Comparison of ENCODE assay signal across 20 cellular contexts in the genomic region with DNA sequence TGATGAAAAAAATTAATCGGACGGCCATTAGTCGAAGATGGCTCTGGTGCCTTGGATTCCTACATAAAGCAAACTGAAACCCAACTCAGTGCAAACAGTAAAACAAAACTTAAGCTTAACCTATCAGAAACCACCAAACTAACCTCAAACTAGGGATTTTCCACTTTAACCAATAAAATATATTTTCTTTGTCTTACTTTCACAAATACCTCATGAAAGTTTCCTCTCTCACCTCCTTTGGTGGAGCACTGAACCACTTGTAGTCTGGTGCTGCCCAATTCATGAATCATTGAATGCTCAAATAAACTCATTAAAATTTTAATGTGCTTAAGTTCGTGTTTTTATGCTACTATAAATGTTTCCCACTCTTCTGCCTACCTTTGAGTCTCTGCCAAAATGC. TPM values are rescaled to one million over a fixed set of nuclear protein-coding genes. Genes with fewer than 3 reads are reported as not detected.
DNase-seq lines count a peak whose midpoint lies in the region; ATAC-seq, FAIRE-seq and TF ChIP-seq lines count a peak whose summit lies in the region.
"Had no signal": no experiment of that assay in that cellular context is flagged by ENCODE, and none has a peak within 500 bp of the region (broad histone marks: within the 10 kb centered on the region; RNA-seq: fewer than 3 reads in every experiment).

No MANE protein-coding gene starts in this region.

- peaks cover 8 to 17% of the 10 kb centered on the region in 2 donors for H3K9me3 Mint-ChIP-seq in activated T-cell treated with anti-CD3 and anti-CD28 coated beads, Interleukin-2, amount 50 U/mL, for 72 hours
- H3K9me3 Mint-ChIP-seq in memory B cell, result peaks cover 7% of the 10 kb centered on the region

- H4K20me1 ChIP-seq in KMS-11 (ENCODE audit: insufficient read depth), result no peaks in the 10 kb centered on the region

- no peaks in the 10 kb centered on the region for H3K79me2 ChIP-seq in KMS-11 (ENCODE audit: insufficient read depth, low read depth)

- no peaks in the 10 kb centered on the region for H3K27me3 ChIP-seq in KMS-11 (ENCODE audit: insufficient read depth, low read depth)
- peaks cover 0 to 6% (median 0%) of the 10 kb centered on the region in 45 donors for H3K27me3 ChIP-seq in dorsolateral prefrontal cortex
- H3K27me3 ChIP-seq: Peyer's patch had no signal

- H3K9ac ChIP-seq in KMS-11, result peak overlapping the region; percentile 3; the same call in 1 of the 2 replicates

- TF ChIP-seq POLR2A in H54 (IDR thresholded peaks at IDR 0.05; ENCODE audit: low read depth, low read length), result no peak

- no peak for FAIRE-seq in H54 (lab: Jason Lieb, UNC)
- FAIRE-seq: K562 had no signal

- H3K27ac ChIP-seq in KMS-11, result peak overlapping the region; percentile 39
- peak overlapping the region in 11 of 59 donors; percentile 4 to 90 (median 24) for H3K27ac ChIP-seq in dorsolateral prefrontal cortex
- H3K27ac ChIP-seq: Peyer's patch had no signal

- peak overlapping the region; percentile 61 for H3K4me2 ChIP-seq in KMS-11
- H3K4me2 ChIP-seq: GM23338 had no signal

- no peaks in the 10 kb centered on the region for H3K36me3 ChIP-seq in KMS-11 (ENCODE audit: insufficient read depth)
- H3K36me3 ChIP-seq: MG63, Peyer's patch had no signal

- peak overlapping the region in 1 of 2 donors; percentile 54 for H3K4me3 Mint-ChIP-seq in activated T-cell treated with anti-CD3 and anti-CD28 coated beads, Interleukin-2, amount 50 U/mL, for 72 hours
- no peak overlapping the region for H3K4me3 Mint-ChIP-seq in memory B cell
- H3K4me3 Mint-ChIP-seq: B cell; CD4-positive, alpha-beta T cell; GM23338 had no signal

- H2AFZ ChIP-seq in KMS-11 (ENCODE audit: low read depth), result no peak overlapping the region

- no peaks in the 10 kb centered on the region for H3K27me3 Mint-ChIP-seq in activated T-cell treated with anti-CD3 and anti-CD28 coated beads, Interleukin-2, amount 50 U/mL, for 72 hours (ENCODE audit: low read depth)
- H3K27me3 Mint-ChIP-seq in memory B cell, result no peaks in the 10 kb centered on the region
- H3K27me3 Mint-ChIP-seq: B cell; CD4-positive, alpha-beta T cell had no signal

- H3K27ac Mint-ChIP-seq in activated T-cell treated with anti-CD3 and anti-CD28 coated beads, Interleukin-2, amount 50 U/mL, for 72 hours, result peak overlapping the region; percentile 90
- peak overlapping the region; percentile 50 for H3K27ac Mint-ChIP-seq in memory B cell
- H3K27ac Mint-ChIP-seq: CD4-positive, alpha-beta T cell; GM23338 had no signal

- peaks cover 33% of the 10 kb centered on the region for H3K4me1 Mint-ChIP-seq in activated T-cell treated with anti-CD3 and anti-CD28 coated beads, Interleukin-2, amount 50 U/mL, for 72 hours (ENCODE audit: low read depth)
- peaks cover 10% of the 10 kb centered on the region for H3K4me1 Mint-ChIP-seq in memory B cell

- TF ChIP-seq CTCF in GM12865 (IDR thresholded peaks at IDR 0.05; ENCODE audit: insufficient read depth, low read depth, low read length, missing control alignments) (no peak), KMS-11 (conservative IDR thresholded peaks at IDR 0.05; ENCODE audit: low read depth, low read length) (no peak), dorsolateral prefrontal cortex (IDR thresholded peaks at IDR 0.05 in 54 of 56, conservative IDR thresholded peaks at IDR 0.05 in 2 of 56; ENCODE audit: low read depth in 1 of 56, partially characterized antibody in 56 of 56) (no peak)

- H3K4me3 ChIP-seq in GM12865 (ENCODE audit: low read depth, low read length) (no peak overlapping the region), KMS-11 (IDR thresholded peaks at IDR 0.05; ENCODE audit: insufficient read depth, low read depth, low read length) (no peak overlapping the region), dorsolateral prefrontal cortex (no peak overlapping the region)
- H3K4me3 ChIP-seq: GM23338, K562, MG63, Peyer's patch had no signal

- H3K36me3 Mint-ChIP-seq in activated T-cell treated with anti-CD3 and anti-CD28 coated beads, Interleukin-2, amount 50 U/mL, for 72 hours (ENCODE audit: insufficient read depth in 2 of 2), result peaks cover 16 to 17% of the 10 kb centered on the region in 2 donors
- H3K36me3 Mint-ChIP-seq in memory B cell, result peaks cover 8% of the 10 kb centered on the region

- H3K4me1 ChIP-seq in KMS-11 (ENCODE audit: low read depth, poor library complexity, severe bottlenecking), result peaks cover 36% of the 10 kb centered on the region
- H3K4me1 ChIP-seq: Peyer's patch had no signal

- DNase-seq in GM12865 (ENCODE audit: low read depth) (peak; percentile 55), memory B cell (ENCODE audit: low spot score in 2 of 2) (no peak), germinal center (ENCODE audit: low spot score) (no peak), dorsolateral prefrontal cortex (no peak), H54 (ENCODE audit: insufficient read length, low spot score) (no peak)
- no peak for DNase-seq in activated T-cell treated with anti-CD3 and anti-CD28 coated beads, Interleukin-2, amount 50 U/mL, for 72 hours
- DNase-seq: CD4-positive, alpha-beta T cell; DMS79; MG63; NCI-H1105; NCI-H1694 treated with DMSO at 0.1 percent for 48 hours; NCI-H446 treated with DMSO at 0.1 percent for 48 hours; Peyer's patch; SHP77 had no signal

- intact Hi-C loops in dorsolateral prefrontal cortex (cut with DNase I), result no loop called here

- peak; percentile 80 to 85 for ATAC-seq in activated T-cell treated with anti-CD3 and anti-CD28 coated beads, Interleukin-2, amount 50 U/mL, for 72 hours (replicated peaks in 1 of 2)
- peak; percentile 51 for ATAC-seq in memory B cell (ENCODE audit: low read depth)
- ATAC-seq in GM21447 (IDR thresholded peaks at IDR 0.05; ENCODE audit: unreplicated experiment), result no peak
- ATAC-seq: GM23338, K562 had no signal

RNA-seq across cellular contexts. Expression of a gene that starts 7.0 kb away (rescaled TPM):
- under 1 TPM in 1 of 2 donors, not detected in 1; 0.58 TPM for total RNA-seq in activated T-cell treated with anti-CD3 and anti-CD28 coated beads, Interleukin-2, amount 50 U/mL, for 72 hours
- total RNA-seq in dorsolateral prefrontal cortex, result 10 to 100 TPM in 39 of 120 experiments, 1 to 10 TPM in 80, under 1 TPM in 1; 0.57 to 20.1 (median 8.2) TPM
- total RNA-seq: CD4-positive, alpha-beta T cell; G401; GM23338 had no signal

RNA-seq across cellular contexts. Expression of a gene that starts 7.0 kb away (rescaled TPM):
- not detected for total RNA-seq in activated T-cell treated with anti-CD3 and anti-CD28 coated beads, Interleukin-2, amount 50 U/mL, for 72 hours
- 10 to 100 TPM in 97 of 120 experiments, 1 to 10 TPM in 23; 4.3 to 47.2 (median 14.8) TPM for total RNA-seq in dorsolateral prefrontal cortex
- total RNA-seq: B cell; CD4-positive, alpha-beta T cell; G401; GM23338 had no signal

RNA-seq across cellular contexts. Expression of a gene that starts 22.6 kb away (rescaled TPM):
- total RNA-seq in activated T-cell treated with anti-CD3 and anti-CD28 coated beads, Interleukin-2, amount 50 U/mL, for 72 hours, result 10 to 100 TPM; 11.4 to 11.7 TPM
- total RNA-seq in dorsolateral prefrontal cortex, result 10 to 100 TPM in 62 of 120 experiments, 1 to 10 TPM in 58; 3.8 to 34.3 (median 10.2) TPM

RNA-seq across cellular contexts. Expression of a gene that starts 47.1 kb away (rescaled TPM):
- 100 to 1,000 TPM; 203 to 245 TPM for total RNA-seq in activated T-cell treated with anti-CD3 and anti-CD28 coated beads, Interleukin-2, amount 50 U/mL, for 72 hours
- total RNA-seq in dorsolateral prefrontal cortex, result 100 to 1,000 TPM; 111 to 247 (median 179) TPM

RNA-seq across cellular contexts. Expression of a gene that starts 47.3 kb away (rescaled TPM):
- 10 to 100 TPM; 15.7 to 21.5 TPM for total RNA-seq in activated T-cell treated with anti-CD3 and anti-CD28 coated beads, Interleukin-2, amount 50 U/mL, for 72 hours
- total RNA-seq in dorsolateral prefrontal cortex, result 10 to 100 TPM; 13.6 to 29.7 (median 21.9) TPM

Comparison
In these comparisons a context has a peak if more than half of its experiments do, and no peak if none do; other contexts are left out.
1. RNA of a gene that starts 7.0 kb away (total RNA-seq): 4.3 to 47.2 TPM in dorsolateral prefrontal cortex; not detected in activated T-cell treated with anti-CD3 and anti-CD28 coated beads, Interleukin-2, amount 50 U/mL, for 72 hours; every median in the first group is over 4 times any median in the second.